ENCODE assay signal across 18 cellular contexts in the genomic region with DNA sequence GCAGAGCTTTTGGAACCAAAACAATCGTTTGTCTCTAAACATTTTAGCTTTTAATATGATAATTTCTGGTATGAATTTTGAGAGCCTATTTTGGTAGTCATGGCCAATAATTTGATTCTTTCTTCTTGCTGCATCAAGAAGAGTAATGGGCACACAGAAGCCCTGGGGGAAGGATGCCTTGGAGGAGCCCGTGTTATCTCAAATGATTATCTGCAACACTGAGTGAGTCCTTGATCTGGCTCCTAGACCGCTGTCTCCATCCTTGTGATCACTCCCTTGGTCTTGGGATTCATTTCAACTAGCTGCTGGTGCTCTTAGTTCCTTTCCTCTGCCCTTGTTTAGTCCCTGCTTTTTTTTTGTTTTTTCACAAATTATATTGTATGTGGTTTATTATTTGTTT.
"Had no signal": no experiment of that assay in that cellular context is flagged by ENCODE, and none has a peak within 500 bp of the region (broad histone marks: within the 10 kb centered on the region; RNA-seq: fewer than 3 reads in every experiment).

No MANE protein-coding gene starts in this region.

- H3K27me3 Mint-ChIP-seq: naive B cell had no signal

- H2AFZ ChIP-seq: hepatocyte, parathyroid adenoma had no signal

- H3K27ac ChIP-seq: coronary artery, hepatocyte, parathyroid adenoma, prostate gland, suprapubic skin, thyroid gland, upper lobe of left lung, uterus had no signal

- H3K4me2 ChIP-seq: hepatocyte had no signal

- H3K36me3 ChIP-seq: prostate gland, suprapubic skin, thyroid gland, upper lobe of left lung, uterus had no signal

- H3K27ac Mint-ChIP-seq: nephron had no signal

- H3K27me3 ChIP-seq: hepatocyte, suprapubic skin, thyroid gland, upper lobe of left lung, uterus had no signal

- H3K4me3 Mint-ChIP-seq: naive B cell, nephron had no signal

- H3K4me1 ChIP-seq: parathyroid adenoma, prostate gland, suprapubic skin, uterus had no signal

- H3K9me3 ChIP-seq: prostate gland, suprapubic skin, thyroid gland, upper lobe of left lung, uterus had no signal

- H3K9me3 Mint-ChIP-seq: naive B cell, nephron had no signal

- H3K4me3 ChIP-seq: coronary artery, hepatocyte, prostate gland, suprapubic skin, thyroid gland, upper lobe of left lung, uterus had no signal

- H3K4me1 Mint-ChIP-seq: nephron had no signal

- DNase-seq: effector CD8-positive, alpha-beta T cell; foreskin melanocyte; head of caudate nucleus; midbrain; naive B cell; retina; small intestine; stimulated activated CD4-positive, alpha-beta T cell treated with anti-CD3 and anti-CD28 coated beads, Interleukin-12 subunit alpha, Interleukin-12 subunit beta, amount 100 ng/mL, for 4 hours; stimulated activated naive CD4-positive, alpha-beta T cell treated with Interleukin-2 at 50 U/mL for 16 hours; thyroid gland; upper lobe of left lung; uterus had no signal

- H3K9ac ChIP-seq: parathyroid adenoma had no signal
